In the genomic region with DNA sequence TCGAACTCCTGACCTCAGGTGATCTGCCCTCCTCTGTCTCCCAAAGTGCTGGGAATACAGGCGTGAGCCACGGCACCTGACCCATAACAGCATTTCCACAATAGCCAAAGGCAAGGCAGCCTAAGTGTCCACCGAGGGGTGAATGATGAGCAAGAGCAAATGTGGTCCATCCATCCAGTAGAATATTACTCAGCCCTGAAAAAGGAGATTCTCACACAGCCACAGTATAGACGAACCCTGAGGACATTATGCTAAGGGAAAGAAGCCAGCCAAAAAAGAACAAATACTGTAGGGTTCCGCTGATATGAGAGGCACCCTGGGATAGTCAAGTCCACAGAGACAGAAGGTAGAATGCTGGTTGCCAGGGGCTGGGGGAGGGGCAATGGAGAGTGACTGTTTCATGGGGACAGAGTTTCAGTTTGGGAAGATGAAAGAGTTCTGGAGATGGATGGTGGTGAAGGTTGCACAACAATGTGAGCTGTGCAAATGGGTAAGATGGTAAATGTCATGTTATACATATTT, we compare ENCODE assay signal across 28 cellular contexts.
"Had no signal": no experiment of that assay in that cellular context is flagged by ENCODE, and none has a peak within 500 bp of the region (broad histone marks: within the 10 kb centered on the region; RNA-seq: fewer than 3 reads in every experiment).

No MANE protein-coding gene starts in this region.

- ATAC-seq: activated CD4-positive, CD25-positive, alpha-beta regulatory T cell treated with anti-CD3 and anti-CD28 coated beads, Interleukin-2, amount 50 U/mL, for 24 hours; activated CD8-positive, alpha-beta T cell treated with anti-CD3 and anti-CD28 coated beads, Interleukin-2, amount 10 ng/mL, durations not matched to agents 7 days and 5 days; Panc1; Right ventricle myocardium inferior had no signal

- H3K4me1 ChIP-seq: adrenal gland had no signal

- H3K27me3 ChIP-seq: adrenal gland had no signal

- H3K27ac ChIP-seq: adrenal gland, SJCRH30, WERI-Rb-1 had no signal

- H3K4me1 Mint-ChIP-seq: activated naive CD8-positive, alpha-beta T cell treated with anti-CD3 and anti-CD28 coated beads, Interleukin-2, amount 10 ng/mL, durations not matched to agents 7 days and 5 days; central memory CD8-positive, alpha-beta T cell had no signal

- H3K9me3 Mint-ChIP-seq: activated naive CD8-positive, alpha-beta T cell treated with anti-CD3 and anti-CD28 coated beads, Interleukin-2, amount 10 ng/mL, durations not matched to agents 7 days and 5 days; central memory CD8-positive, alpha-beta T cell had no signal

- H3K9ac ChIP-seq: SK-N-SH had no signal

- H3K27ac Mint-ChIP-seq: activated CD8-positive, alpha-beta T cell treated with anti-CD3 and anti-CD28 coated beads, Interleukin-2, amount 10 ng/mL, durations not matched to agents 7 days and 5 days; activated naive CD8-positive, alpha-beta T cell treated with anti-CD3 and anti-CD28 coated beads, Interleukin-2, amount 10 ng/mL, durations not matched to agents 7 days and 5 days had no signal

- H3K36me3 ChIP-seq: adrenal gland, SJCRH30, WERI-Rb-1 had no signal

- H3K36me3 Mint-ChIP-seq: activated naive CD8-positive, alpha-beta T cell treated with anti-CD3 and anti-CD28 coated beads, Interleukin-2, amount 10 ng/mL, durations not matched to agents 7 days and 5 days had no signal

- H3K4me3 Mint-ChIP-seq: activated CD8-positive, alpha-beta T cell treated with anti-CD3 and anti-CD28 coated beads, Interleukin-2, amount 10 ng/mL, durations not matched to agents 7 days and 5 days; activated naive CD8-positive, alpha-beta T cell treated with anti-CD3 and anti-CD28 coated beads, Interleukin-2, amount 10 ng/mL, durations not matched to agents 7 days and 5 days; central memory CD8-positive, alpha-beta T cell had no signal

- H3K9me3 ChIP-seq: adrenal gland, SJCRH30, SK-N-SH had no signal

- DNase-seq: activated CD4-positive, alpha-beta T cell treated with anti-CD3 and anti-CD28 coated beads for 4 hours; activated CD4-positive, alpha-beta T cell treated with anti-CD3 and anti-CD28 coated beads, Interleukin-2, amount 50 U/mL, for 4 hours; activated CD8-positive, alpha-beta memory T cell treated with anti-CD3 and anti-CD28 coated beads, Interleukin-2, amount 50 U/mL, for 48 hours; activated CD8-positive, alpha-beta T cell treated with anti-CD3 and anti-CD28 coated beads, Interleukin-2, amount 10 ng/mL, durations not matched to agents 7 days and 5 days; activated naive CD4-positive, alpha-beta T cell treated with anti-CD3 and anti-CD28 coated beads, Interleukin-2, amount 50 U/mL, for 16 hours; activated naive CD8-positive, alpha-beta T cell treated with anti-CD3 and anti-CD28 coated beads, Interleukin-2, amount 10 ng/mL, durations not matched to agents 7 days and 5 days; activated T-cell treated with anti-CD3 and anti-CD28 coated beads, Interleukin-2, amount 50 U/mL, for 1 hour; adrenal gland; anterior cingulate cortex; NCI-H1092; NCI-H1417; NCI-H1694; NCI-H2029; NCI-H2107; NCI-H2171 treated with DMSO at 0.1 percent for 48 hours; NCI-H226; NCI-H526 treated with DMSO at 0.1 percent for 48 hours; NCI-H82; OCI-M1; RPMI8226; SJCRH30; SK-N-SH; T-helper 1 cell; WERI-Rb-1 had no signal

- H3K4me3 ChIP-seq: adrenal gland, SJCRH30 had no signal
